In genomic region chr10:112087953-112088352, GRCh38 we compare ENCODE assay signal across 32 cellular contexts.
"Had no signal": no experiment of that assay in that cellular context is flagged by ENCODE, and none has a peak within 500 bp of the region (broad histone marks: within the 10 kb centered on the region; RNA-seq: fewer than 3 reads in every experiment).

No MANE protein-coding gene starts in this region.

- H3K9me3 ChIP-seq: adrenal gland, body of pancreas, breast epithelium had no signal

- H3K27ac ChIP-seq: adrenal gland, body of pancreas, brain microvascular endothelial cell, breast epithelium, VCaP had no signal

- H3K4me3 ChIP-seq: adrenal gland, body of pancreas, breast epithelium had no signal

- DNase-seq: activated B cell treated with CpG ODN at 0.5 μM for 24 hours; activated CD4-positive, alpha-beta memory T cell treated with anti-CD3 and anti-CD28 coated beads for 36 hours; activated CD4-positive, alpha-beta T cell treated with anti-CD3 and anti-CD28 coated beads for 4 hours; activated CD4-positive, alpha-beta T cell treated with anti-CD3 and anti-CD28 coated beads, Interleukin-2, amount 10 ng/mL, durations not matched to agents 24 days and 14 days; activated CD4-positive, alpha-beta T cell treated with anti-CD3 and anti-CD28 coated beads, Interleukin-2, amount 50 U/mL, for 1 hour; activated CD4-positive, alpha-beta T cell treated with anti-CD3 and anti-CD28 coated beads, Interleukin-2, amount 50 U/mL, for 4 hours; activated CD4-positive, CD25-positive, alpha-beta regulatory T cell treated with anti-CD3 and anti-CD28 coated beads, Interleukin-2, amount 50 U/mL, for 72 hours; activated CD8-positive, alpha-beta memory T cell treated with anti-CD3 and anti-CD28 coated beads, Interleukin-2, amount 50 U/mL, for 4 hours; activated CD8-positive, alpha-beta T cell treated with anti-CD3 and anti-CD28 coated beads for 36 hours; activated effector memory CD4-positive, alpha-beta T cell treated with anti-CD3 and anti-CD28 coated beads, Interleukin-2, amount 50 U/mL, for 16 hours; activated gamma-delta T cell treated with Interleukin-2 at 50 U/mL for 16 hours; activated naive CD4-positive, alpha-beta T cell; activated naive CD4-positive, alpha-beta T cell treated with anti-CD3 and anti-CD28 coated beads for 36 hours; activated naive CD4-positive, alpha-beta T cell treated with anti-CD3 and anti-CD28 coated beads, Interleukin-2, amount 50 U/mL, for 16 hours; activated naive CD8-positive, alpha-beta T cell treated with anti-CD3 and anti-CD28 coated beads for 36 hours; activated T-cell treated with anti-CD3 and anti-CD28 coated beads for 4 hours; activated T-cell treated with anti-CD3 and anti-CD28 coated beads, Interleukin-2, amount 50 U/mL, for 1 hour; activated T-cell treated with anti-CD3 and anti-CD28 coated beads, Interleukin-2, amount 50 U/mL, for 4 hours; activated T-cell treated with anti-CD3 and anti-CD28 coated beads, Interleukin-2, amount 50 U/mL, for 72 hours; adrenal gland; amniotic stem cell; aorta; body of pancreas; brain microvascular endothelial cell; central memory CD4-positive, alpha-beta T cell; T-helper 1 cell; T-helper 2 cell; T-helper 9 cell had no signal

- H3K36me3 ChIP-seq: adrenal gland, brain microvascular endothelial cell, breast epithelium had no signal

- H3K27me3 ChIP-seq: adrenal gland, body of pancreas, brain microvascular endothelial cell, breast epithelium had no signal

- ATAC-seq: activated CD8-positive, alpha-beta T cell treated with anti-CD3 and anti-CD28 coated beads for 36 hours; activated naive CD4-positive, alpha-beta T cell treated with anti-CD3 and anti-CD28 coated beads, Interleukin-2, amount 50 U/mL, for 72 hours; activated T-cell treated with anti-CD3 and anti-CD28 coated beads, Interleukin-2, amount 50 U/mL, for 4 hours; activated T-cell treated with anti-CD3 and anti-CD28 coated beads, Interleukin-2, amount 50 U/mL, for 72 hours; activated T-helper 17 cell treated with anti-CD3 and anti-CD28 coated beads, Interleukin-2, amount 50 U/mL, for 72 hours; body of pancreas had no signal

- H3K4me1 ChIP-seq: adrenal gland, body of pancreas, breast epithelium had no signal
